In the genomic region with DNA sequence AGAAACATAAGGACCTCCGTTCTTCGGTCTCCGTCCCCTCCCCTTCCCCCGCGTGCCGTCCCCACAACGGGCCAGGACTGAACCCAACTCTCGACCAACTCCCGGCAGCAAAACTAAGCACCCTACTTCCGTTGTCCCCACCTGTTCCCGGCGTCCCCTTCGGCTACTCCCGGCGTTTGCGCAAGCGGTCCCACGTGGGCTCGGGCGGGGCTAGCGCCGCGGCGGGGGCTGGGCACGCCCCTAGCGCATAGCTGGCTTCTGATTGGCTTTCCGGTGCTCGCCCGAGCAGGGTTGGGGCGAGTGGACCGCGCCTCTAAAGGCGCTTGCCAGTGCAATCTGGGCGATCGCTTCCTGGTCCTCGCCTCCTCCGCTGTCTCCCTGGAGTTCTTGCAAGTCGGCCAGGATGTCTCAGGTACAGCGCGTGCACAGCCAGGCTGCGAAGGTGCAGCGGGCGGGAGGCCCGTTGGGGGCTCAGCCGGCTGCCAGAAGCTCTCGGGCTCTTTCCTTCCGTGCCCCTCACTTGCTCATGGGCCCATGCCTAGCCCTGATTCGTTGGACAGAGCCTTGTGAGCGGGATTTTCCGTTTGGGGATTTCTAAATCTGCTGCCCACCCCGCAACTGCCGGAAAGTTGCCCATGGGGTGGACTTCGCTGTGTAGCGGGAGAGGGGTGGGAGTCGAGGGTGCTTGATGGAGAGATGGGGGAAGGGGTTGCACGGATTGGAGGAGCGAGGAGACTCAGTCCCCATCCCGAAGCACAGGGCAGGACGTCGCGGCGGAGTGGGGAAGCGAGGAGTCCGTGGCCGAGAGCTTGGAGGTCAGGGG, we compare ENCODE assay signal across 8 cellular contexts. TPM values are rescaled to one million over a fixed set of nuclear protein-coding genes. Genes with fewer than 3 reads are reported as not detected.
DNase-seq lines count a peak whose midpoint lies in the region; ATAC-seq lines count a peak whose summit lies in the region.

A gene (minus strand): TSS at position 186 of the 823 bp plus-strand sequence. CDS start 26,875 bp downstream, outside the sequence.
A gene (plus strand): TSS at position 329 of the 823 bp plus-strand sequence. CDS start 75 bp downstream, at position 404.

- H3K9me3 ChIP-seq in CD8-positive, alpha-beta memory T cell (ENCODE audit: low read length): no peaks in the 10 kb centered on the region

- peak within 1 kb of the TSS; percentile 90 to 99 (median 97) for H3K27ac Mint-ChIP-seq in CD8-positive, alpha-beta memory T cell
- peak within 1 kb of the TSS; percentile 94 to 100 for H3K27ac Mint-ChIP-seq in effector memory CD8-positive, alpha-beta T cell
- peak within 1 kb of the TSS; percentile 98 for H3K27ac Mint-ChIP-seq in memory B cell

- CTCF ChIA-PET in CD8-positive, alpha-beta memory T cell (lab: Charles Lee): no interaction called here

- H3K4me1 ChIP-seq in CD8-positive, alpha-beta memory T cell (ENCODE audit: insufficient read depth, low read length): peaks cover 25% of the 10 kb centered on the region

- ATAC-seq in GM19468 (IDR thresholded peaks at IDR 0.05; ENCODE audit: extremely low read depth, unreplicated experiment) (peak; percentile 99), memory B cell (ENCODE audit: low read depth) (peak; percentile 93)
- ATAC-seq in effector memory CD8-positive, alpha-beta T cell (replicated peaks): peak; percentile 90

- POLR2A ChIA-PET in CD8-positive, alpha-beta memory T cell (lab: Charles Lee): interaction anchor here (0.6 to 1.2 kb wide), 2 partner anchors 312 to 886 kb away, joined by 4 read pairs; a partner anchor contains a TSS

- H3K4me1 Mint-ChIP-seq in CD8-positive, alpha-beta memory T cell: peaks cover 49 to 61% (median 51%) of the 10 kb centered on the region in 3 donors
- peaks cover 40 to 59% of the 10 kb centered on the region in 2 donors for H3K4me1 Mint-ChIP-seq in effector memory CD8-positive, alpha-beta T cell (ENCODE audit: low read depth in 2 of 2)
- peaks cover 42% of the 10 kb centered on the region for H3K4me1 Mint-ChIP-seq in memory B cell

- H3K36me3 Mint-ChIP-seq in CD8-positive, alpha-beta memory T cell: peaks cover 9 to 48% (median 17%) of the 10 kb centered on the region in 3 donors
- H3K36me3 Mint-ChIP-seq in effector memory CD8-positive, alpha-beta T cell (ENCODE audit: insufficient read depth): peaks cover 48% of the 10 kb centered on the region
- peaks cover 25% of the 10 kb centered on the region for H3K36me3 Mint-ChIP-seq in memory B cell

- peaks cover 11% of the 10 kb centered on the region for H3K36me3 ChIP-seq in CD8-positive, alpha-beta memory T cell (ENCODE audit: insufficient read depth, low read length)

- peak within 1 kb of the TSS; percentile 83 for H3K27ac ChIP-seq in CD8-positive, alpha-beta memory T cell (ENCODE audit: low read depth, low read length)

- H3K27me3 Mint-ChIP-seq in CD8-positive, alpha-beta memory T cell: no peaks in the 10 kb centered on the region
- no peaks in the 10 kb centered on the region for H3K27me3 Mint-ChIP-seq in effector memory CD8-positive, alpha-beta T cell
- H3K27me3 Mint-ChIP-seq in memory B cell: no peaks in the 10 kb centered on the region

- no peaks in the 10 kb centered on the region for H3K9me3 Mint-ChIP-seq in CD8-positive, alpha-beta memory T cell
- H3K9me3 Mint-ChIP-seq in effector memory CD8-positive, alpha-beta T cell: no peaks in the 10 kb centered on the region
- no peaks in the 10 kb centered on the region for H3K9me3 Mint-ChIP-seq in memory B cell

- no peaks in the 10 kb centered on the region for H3K27me3 ChIP-seq in CD8-positive, alpha-beta memory T cell (ENCODE audit: insufficient read depth, low read length, poor library complexity, severe bottlenecking)

- H3K4me3 Mint-ChIP-seq in CD8-positive, alpha-beta memory T cell: peak within 1 kb of the TSS; percentile 94 to 100 (median 98)
- peak within 1 kb of the TSS; percentile 97 to 100 for H3K4me3 Mint-ChIP-seq in effector memory CD8-positive, alpha-beta T cell
- peak within 1 kb of the TSS; percentile 98 for H3K4me3 Mint-ChIP-seq in memory B cell

- peak within 1 kb of the TSS; percentile 96 for H3K4me3 ChIP-seq in CD8-positive, alpha-beta memory T cell (ENCODE audit: low read length)

- DNase-seq in CD8-positive, alpha-beta memory T cell: peak; percentile 87 to 93 (median 90)
- peak; percentile 84 for DNase-seq in HS-5 (ENCODE audit: low read depth)
- peak; percentile 87 for DNase-seq in NK-92 treated with Interleukin-12 subunit alpha and Interleukin-12 subunit beta, amount 100 ng/mL, for 24 hours (lab: John Stamatoyannopoulos, UW)
- peak; percentile 82 to 83 for DNase-seq in activated CD8-positive, alpha-beta memory T cell treated with anti-CD3 and anti-CD28 coated beads for 4 hours (ENCODE audit: low read depth in 2 of 2)
- DNase-seq in effector memory CD8-positive, alpha-beta T cell: peak; percentile 84 to 89 (median 89)
- DNase-seq in memory B cell (ENCODE audit: low spot score in 2 of 2): peak; percentile 85 to 87
- peak; percentile 87 for DNase-seq in stimulated activated CD8-positive, alpha-beta memory T cell treated with anti-CD3 and anti-CD28 coated beads, Interleukin-12 subunit alpha, Interleukin-12 subunit beta, amount 100 ng/mL, for 24 hours (ENCODE audit: extremely low read depth)

RNA-seq across cellular contexts. Expression of the first gene that starts in this region (rescaled TPM):
- total RNA-seq in CD8-positive, alpha-beta memory T cell: 10 to 100 TPM; 19.6 to 24.7 TPM
- polyA plus RNA-seq in CD8-positive, alpha-beta memory T cell: 16.5 TPM

RNA-seq across cellular contexts. Expression of the second gene that starts in this region (rescaled TPM):
- total RNA-seq in CD8-positive, alpha-beta memory T cell: 100 to 1,000 TPM; 166 to 186 TPM
- 372 TPM for polyA plus RNA-seq in CD8-positive, alpha-beta memory T cell

Comparison
In these comparisons a context has a peak if more than half of its experiments do, and no peak if none do; other contexts are left out.
1. Peak in every context shown above with its lines: DNase-seq, ATAC-seq, H3K4me3 ChIP-seq and H3K27ac ChIP-seq.